ENCODE assay signal across 15 cellular contexts in genomic region chr16:70782237-70782636, GRCh38. TPM values are rescaled to one million over a fixed set of nuclear protein-coding genes. Genes with fewer than 3 reads are reported as not detected.
DNase-seq lines count a peak whose midpoint lies in the region; ATAC-seq and TF ChIP-seq lines count a peak whose summit lies in the region.
"Had no signal": no experiment of that assay in that cellular context is flagged by ENCODE, and none has a peak within 500 bp of the region (broad histone marks: within the 10 kb centered on the region; RNA-seq: fewer than 3 reads in every experiment).

No MANE protein-coding gene starts in this region.

- H3K4me1 Mint-ChIP-seq in brain (peaks cover 8% of the 10 kb centered on the region), HFFc6 (ENCODE audit: low read depth) (peaks cover 26% of the 10 kb centered on the region)

- H3K27ac Mint-ChIP-seq in brain = peak overlapping the region in 3 of 5 experiments; percentile 45 to 66 (median 52)
- H3K27ac Mint-ChIP-seq in HFFc6 = no peak overlapping the region
- H3K27ac Mint-ChIP-seq: CD4-positive, alpha-beta memory T cell; H9 had no signal

- peak overlapping the region; percentile 49 for H3K23ac ChIP-seq in neuronal stem cell (ENCODE audit: low read depth, low read length, poor library complexity)

- no CpG with 5 or more reads among the region's 3 CpGs for WGBS in neuronal stem cell (ENCODE audit: extremely low coverage in 2 of 2, insufficient read length in 2 of 2, insufficient replicate concordance in 1 of 2), 2 donors

- H2BK120ac ChIP-seq in neuronal stem cell (ENCODE audit: low read depth, low read length) = no peak overlapping the region

- H3K9me3 Mint-ChIP-seq in brain (peaks cover 0 to 3% (median 0%) of the 10 kb centered on the region in 5 experiments), HFFc6 (no peaks in the 10 kb centered on the region)
- H3K9me3 Mint-ChIP-seq: H9 had no signal

- H3K4me3 Mint-ChIP-seq in brain = no peak overlapping the region
- H3K4me3 Mint-ChIP-seq in HFFc6 = no peak overlapping the region
- H3K4me3 Mint-ChIP-seq: CD4-positive, alpha-beta memory T cell; H9 had no signal

- no peak for ATAC-seq in GM18517 (IDR thresholded peaks at IDR 0.05; ENCODE audit: unreplicated experiment)
- ATAC-seq: A549 had no signal

- H3K18ac ChIP-seq in neuronal stem cell (ENCODE audit: low read length) = no peak overlapping the region

- H3K9me3 ChIP-seq in left ventricle myocardium inferior (replicated peaks) (no peaks in the 10 kb centered on the region), neuronal stem cell (replicated peaks in 1 of 2; ENCODE audit: control insufficient read depth in 2 of 2, insufficient read depth in 1 of 2, low read depth in 1 of 2, low read length in 2 of 2) (peaks cover 4 to 10% of the 10 kb centered on the region in 2 donors)
- H3K9me3 ChIP-seq: A549, BE2C had no signal

- H3K36me3 ChIP-seq in left ventricle myocardium inferior (peaks cover 81% of the 10 kb centered on the region), neuronal stem cell (replicated peaks in 1 of 2; ENCODE audit: control insufficient read depth in 2 of 2, insufficient read depth in 2 of 2, low read length in 2 of 2) (peaks cover 53 to 89% of the 10 kb centered on the region in 2 donors)

- H3K27me3 ChIP-seq in left ventricle myocardium inferior (ENCODE audit: low read depth) (no peaks in the 10 kb centered on the region), neuronal stem cell (ENCODE audit: control insufficient read depth in 3 of 3, insufficient read depth in 3 of 3, low read depth in 1 of 3, low read length in 3 of 3) (no peaks in the 10 kb centered on the region)
- H3K27me3 ChIP-seq: BE2C had no signal

- intact Hi-C loops in left ventricle myocardium inferior (cut with micrococcal nuclease) (no loop called here), cardiac septum (cut with DNase I) (no loop called here)

- H2BK12ac ChIP-seq in neuronal stem cell (ENCODE audit: low read length) = no peak overlapping the region

- H4K91ac ChIP-seq in neuronal stem cell (ENCODE audit: low read depth, low read length, poor library complexity) = no peak overlapping the region

- H3K4ac ChIP-seq in neuronal stem cell (ENCODE audit: low read length) = no peak overlapping the region

- H3K14ac ChIP-seq in neuronal stem cell (ENCODE audit: low read length) = no peak overlapping the region

- no peak overlapping the region for H2BK15ac ChIP-seq in neuronal stem cell (ENCODE audit: low read length)

- H3K4me1 ChIP-seq in left ventricle myocardium inferior (no peaks in the 10 kb centered on the region), neuronal stem cell (ENCODE audit: control insufficient read depth in 2 of 2, insufficient read depth in 1 of 2, low read depth in 1 of 2, low read length in 2 of 2) (peaks cover 0 to 3% of the 10 kb centered on the region in 2 donors)
- H3K4me1 ChIP-seq: BE2C had no signal

- TF ChIP-seq CTCF in left ventricle myocardium inferior (IDR thresholded peaks at IDR 0.05; ENCODE audit: borderline replicate concordance) (no peak), brain (conservative IDR thresholded peaks at IDR 0.05) (no peak), HFFc6 (IDR thresholded peaks at IDR 0.05) (no peak)

- H2BK5ac ChIP-seq in neuronal stem cell (ENCODE audit: low read length) = no peak overlapping the region

- no peak overlapping the region for H2AK5ac ChIP-seq in neuronal stem cell (ENCODE audit: low read depth, low read length)

- H3K4me3 ChIP-seq in left ventricle myocardium inferior = no peak overlapping the region
- no peak overlapping the region for H3K4me3 ChIP-seq in neuronal stem cell (ENCODE audit: low read length in 2 of 2)
- H3K4me3 ChIP-seq: A549 had no signal

- no peaks in the 10 kb centered on the region for H3K79me1 ChIP-seq in neuronal stem cell (ENCODE audit: low read depth, low read length)

- H3K4me2 ChIP-seq in neuronal stem cell (ENCODE audit: insufficient read depth, low read length, poor library complexity, severe bottlenecking) = no peak overlapping the region
- H3K4me2 ChIP-seq: A549 had no signal

- H2AFZ ChIP-seq in neuronal stem cell (ENCODE audit: low read length) = no peak overlapping the region

- no peak overlapping the region for H4K8ac ChIP-seq in neuronal stem cell (ENCODE audit: low read depth, low read length)

- H3K27me3 Mint-ChIP-seq in brain (peaks cover 3% of the 10 kb centered on the region), HFFc6 (ENCODE audit: insufficient read depth) (peaks cover 8% of the 10 kb centered on the region)
- H3K27me3 Mint-ChIP-seq: CD4-positive, alpha-beta memory T cell had no signal

- H3K27ac ChIP-seq in left ventricle myocardium inferior (replicated peaks) = peak overlapping the region; percentile 47
- no peak overlapping the region for H3K27ac ChIP-seq in neuronal stem cell (replicated peaks; ENCODE audit: low read length)
- H3K27ac ChIP-seq: C4-2B had no signal

- H3K36me3 Mint-ChIP-seq in brain = peaks cover 62% of the 10 kb centered on the region
- H3K36me3 Mint-ChIP-seq in HFFc6 (ENCODE audit: low read depth) = peaks cover 48% of the 10 kb centered on the region

- peak overlapping the region; percentile 27 for H3K9ac ChIP-seq in neuronal stem cell (ENCODE audit: low read depth, low read length, poor library complexity)

- DNase-seq in left ventricle myocardium inferior = no peak
- no peak for DNase-seq in cardiac septum (ENCODE audit: low spot score)
- no peak for DNase-seq in neuronal stem cell (ENCODE audit: low spot score)
- DNase-seq in HFFc6 = no peak
- DNase-seq: BE2C; CD4-positive, alpha-beta memory T cell; DMS153; DMS79 treated with DMSO at 0.1 percent for 48 hours; EL; GOT3 had no signal

RNA-seq across cellular contexts. Expression of gene VAC14, which starts 18.7 kb away (rescaled TPM):
- total RNA-seq in left ventricle myocardium inferior (21.0 TPM), cardiac septum (19.0 TPM)
- 76.0 TPM for polyA plus RNA-seq in brain (ENCODE audit: insufficient read depth, low read depth, low replicate concordance)
- 24.7 TPM for polyA plus RNA-seq in neuronal stem cell (2013, experiment 1 of 2)
- 23.1 TPM for polyA plus RNA-seq in neuronal stem cell (2013, experiment 2 of 2)
- 10 to 100 TPM; 34.5 to 45.5 (median 37.6) TPM for total RNA-seq in HFFc6 (2021; fragmentation: NEBNext Ultra II Directional; extraction: Animal tissue kit (Norgen Biotek cat#: 25700))
